ENCODE assay signal across 1 cellular context in genomic region chr7:90225181-90225580, GRCh38.
TF ChIP-seq lines count a peak whose summit lies in the region.

No MANE protein-coding gene starts in this region.

TF ChIP-seq in GM23338, 12 proteins besides CTCF, POLR2A, EP300 and RAD21 (continued from another document):
- TF ChIP-seq, protein P1, sequence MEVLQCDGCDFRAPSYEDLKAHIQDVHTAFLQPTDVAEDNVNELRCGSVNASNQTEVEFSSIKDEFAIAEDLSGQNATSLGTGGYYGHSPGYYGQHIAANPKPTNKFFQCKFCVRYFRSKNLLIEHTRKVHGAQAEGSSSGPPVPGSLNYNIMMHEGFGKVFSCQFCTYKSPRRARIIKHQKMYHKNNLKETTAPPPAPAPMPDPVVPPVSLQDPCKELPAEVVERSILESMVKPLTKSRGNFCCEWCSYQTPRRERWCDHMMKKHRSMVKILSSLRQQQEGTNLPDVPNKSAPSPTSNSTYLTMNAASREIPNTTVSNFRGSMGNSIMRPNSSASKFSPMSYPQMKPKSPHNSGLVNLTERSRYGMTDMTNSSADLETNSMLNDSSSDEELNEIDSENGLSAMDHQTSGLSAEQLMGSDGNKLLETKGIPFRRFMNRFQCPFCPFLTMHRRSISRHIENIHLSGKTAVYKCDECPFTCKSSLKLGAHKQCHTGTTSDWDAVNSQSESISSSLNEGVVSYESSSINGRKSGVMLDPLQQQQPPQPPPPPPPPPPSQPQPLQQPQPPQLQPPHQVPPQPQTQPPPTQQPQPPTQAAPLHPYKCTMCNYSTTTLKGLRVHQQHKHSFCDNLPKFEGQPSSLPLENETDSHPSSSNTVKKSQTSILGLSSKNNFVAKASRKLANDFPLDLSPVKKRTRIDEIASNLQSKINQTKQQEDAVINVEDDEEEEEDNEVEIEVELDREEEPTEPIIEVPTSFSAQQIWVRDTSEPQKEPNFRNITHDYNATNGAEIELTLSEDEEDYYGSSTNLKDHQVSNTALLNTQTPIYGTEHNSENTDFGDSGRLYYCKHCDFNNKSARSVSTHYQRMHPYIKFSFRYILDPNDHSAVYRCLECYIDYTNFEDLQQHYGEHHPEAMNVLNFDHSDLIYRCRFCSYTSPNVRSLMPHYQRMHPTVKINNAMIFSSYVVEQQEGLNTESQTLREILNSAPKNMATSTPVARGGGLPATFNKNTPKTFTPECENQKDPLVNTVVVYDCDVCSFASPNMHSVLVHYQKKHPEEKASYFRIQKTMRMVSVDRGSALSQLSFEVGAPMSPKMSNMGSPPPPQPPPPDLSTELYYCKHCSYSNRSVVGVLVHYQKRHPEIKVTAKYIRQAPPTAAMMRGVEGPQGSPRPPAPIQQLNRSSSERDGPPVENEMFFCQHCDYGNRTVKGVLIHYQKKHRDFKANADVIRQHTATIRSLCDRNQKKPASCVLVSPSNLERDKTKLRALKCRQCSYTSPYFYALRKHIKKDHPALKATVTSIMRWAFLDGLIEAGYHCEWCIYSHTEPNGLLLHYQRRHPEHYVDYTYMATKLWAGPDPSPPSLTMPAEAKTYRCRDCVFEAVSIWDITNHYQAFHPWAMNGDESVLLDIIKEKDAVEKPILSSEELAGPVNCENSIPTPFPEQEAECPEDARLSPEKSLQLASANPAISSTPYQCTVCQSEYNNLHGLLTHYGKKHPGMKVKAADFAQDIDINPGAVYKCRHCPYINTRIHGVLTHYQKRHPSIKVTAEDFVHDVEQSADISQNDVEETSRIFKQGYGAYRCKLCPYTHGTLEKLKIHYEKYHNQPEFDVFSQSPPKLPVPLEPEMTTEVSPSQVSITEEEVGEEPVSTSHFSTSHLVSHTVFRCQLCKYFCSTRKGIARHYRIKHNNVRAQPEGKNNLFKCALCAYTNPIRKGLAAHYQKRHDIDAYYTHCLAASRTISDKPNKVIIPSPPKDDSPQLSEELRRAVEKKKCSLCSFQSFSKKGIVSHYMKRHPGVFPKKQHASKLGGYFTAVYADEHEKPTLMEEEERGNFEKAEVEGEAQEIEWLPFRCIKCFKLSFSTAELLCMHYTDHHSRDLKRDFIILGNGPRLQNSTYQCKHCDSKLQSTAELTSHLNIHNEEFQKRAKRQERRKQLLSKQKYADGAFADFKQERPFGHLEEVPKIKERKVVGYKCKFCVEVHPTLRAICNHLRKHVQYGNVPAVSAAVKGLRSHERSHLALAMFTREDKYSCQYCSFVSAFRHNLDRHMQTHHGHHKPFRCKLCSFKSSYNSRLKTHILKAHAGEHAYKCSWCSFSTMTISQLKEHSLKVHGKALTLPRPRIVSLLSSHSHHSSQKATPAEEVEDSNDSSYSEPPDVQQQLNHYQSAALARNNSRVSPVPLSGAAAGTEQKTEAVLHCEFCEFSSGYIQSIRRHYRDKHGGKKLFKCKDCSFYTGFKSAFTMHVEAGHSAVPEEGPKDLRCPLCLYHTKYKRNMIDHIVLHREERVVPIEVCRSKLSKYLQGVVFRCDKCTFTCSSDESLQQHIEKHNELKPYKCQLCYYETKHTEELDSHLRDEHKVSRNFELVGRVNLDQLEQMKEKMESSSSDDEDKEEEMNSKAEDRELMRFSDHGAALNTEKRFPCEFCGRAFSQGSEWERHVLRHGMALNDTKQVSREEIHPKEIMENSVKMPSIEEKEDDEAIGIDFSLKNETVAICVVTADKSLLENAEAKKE (CRISPR knock-in tag; IDR thresholded peaks at IDR 0.05): no peak
- no peak for TF ChIP-seq NANOG (IDR thresholded peaks at IDR 0.05; ENCODE audit: borderline replicate concordance)
- no peak for TF ChIP-seq ETS1 (IDR thresholded peaks at IDR 0.05)
- TF ChIP-seq ZNF331 (CRISPR knock-in tag; IDR thresholded peaks at IDR 0.05; ENCODE audit: low read depth): no peak
- no peak for TF ChIP-seq EZH2 (IDR thresholded peaks at IDR 0.05; ENCODE audit: low read depth, unreplicated experiment)
TF ChIP-seq in GM23338: peak in this region for 0.
